Comparison of ENCODE assay signal across 8 cellular contexts in the genomic region with DNA sequence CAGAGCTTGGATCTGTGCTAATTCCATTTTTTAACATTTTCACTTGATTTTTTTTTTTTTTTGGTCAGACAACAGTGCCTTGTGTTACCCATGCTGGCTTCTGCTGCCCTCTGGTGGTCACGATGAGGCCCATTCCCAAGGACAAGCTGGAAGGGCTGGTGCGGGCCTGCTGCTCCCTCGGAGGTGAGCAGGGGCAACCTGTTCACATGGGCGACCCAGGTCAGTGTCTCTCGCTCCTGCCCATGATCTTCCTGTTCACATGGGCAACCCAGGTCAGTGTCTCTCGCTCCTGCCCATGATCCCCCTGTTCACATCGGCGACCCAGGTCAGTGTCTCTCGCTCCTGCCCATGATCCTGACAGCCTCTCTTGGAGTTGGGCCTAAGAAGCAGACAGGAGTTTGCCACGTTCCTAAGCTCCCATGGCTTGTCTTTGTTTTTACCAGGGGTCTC. TPM values are rescaled to one million over a fixed set of nuclear protein-coding genes. Genes with fewer than 3 reads are reported as not detected.
DNase-seq lines count a peak whose midpoint lies in the region; ATAC-seq and TF ChIP-seq lines count a peak whose summit lies in the region.

No MANE protein-coding gene starts in this region.

- no peak overlapping the region for H3K27ac ChIP-seq in left lung

- peak; percentile 83 for ATAC-seq in left lung
- ATAC-seq in GM19324 (IDR thresholded peaks at IDR 0.05; ENCODE audit: low FRiP score, unreplicated experiment): no peak

- no peaks in the 10 kb centered on the region for H3K9me3 ChIP-seq in left lung

- POLR2A ChIA-PET in activated CD4-positive, alpha-beta T cell treated with anti-CD3 and anti-CD28 coated beads, Interleukin-2, amount 10 ng/mL, durations not matched to agents 7 days and 5 days (lab: Charles Lee): no interaction called here

- peaks cover 51% of the 10 kb centered on the region for H3K36me3 Mint-ChIP-seq in activated CD4-positive, alpha-beta T cell treated with anti-CD3 and anti-CD28 coated beads, Interleukin-2, amount 10 ng/mL, durations not matched to agents 7 days and 5 days (ENCODE audit: low read depth)

- no peak overlapping the region for H3K4me3 Mint-ChIP-seq in activated CD4-positive, alpha-beta T cell treated with anti-CD3 and anti-CD28 coated beads, Interleukin-2, amount 10 ng/mL, durations not matched to agents 7 days and 5 days

- H3K4me3 ChIP-seq in choroid plexus epithelial cell (ENCODE audit: low read depth, low read length) (no peak overlapping the region), left lung (no peak overlapping the region)

- peak; percentile 91 for TF ChIP-seq CTCF in choroid plexus epithelial cell (conservative IDR thresholded peaks at IDR 0.05; ENCODE audit: low read depth, low read length)
- TF ChIP-seq CTCF in left lung (IDR thresholded peaks at IDR 0.05): peak; percentile 60 to 91

- peaks cover 0 to 76% of the 10 kb centered on the region in 2 donors for H3K36me3 ChIP-seq in left lung

- H3K27me3 Mint-ChIP-seq in activated CD4-positive, alpha-beta T cell treated with anti-CD3 and anti-CD28 coated beads, Interleukin-2, amount 10 ng/mL, durations not matched to agents 7 days and 5 days: no peaks in the 10 kb centered on the region

- H3K27me3 ChIP-seq in left lung: no peaks in the 10 kb centered on the region

- peaks cover 10% of the 10 kb centered on the region in 2 donors for H3K4me1 ChIP-seq in left lung

- DNase-seq in AG08396 (ENCODE audit: low spot score): peak; percentile 78
- DNase-seq in GM19240 (ENCODE audit: insufficient read length, low spot score): peak; percentile 62
- peak; percentile 39 for DNase-seq in NCI-H2196 (lab: John Stamatoyannopoulos, UW; ENCODE audit: unreplicated experiment)
- peak; percentile 86 for DNase-seq in activated CD4-positive, alpha-beta T cell treated with anti-CD3 and anti-CD28 coated beads, Interleukin-2, amount 10 ng/mL, durations not matched to agents 7 days and 5 days
- DNase-seq in choroid plexus epithelial cell (ENCODE audit: low read depth): peak; percentile 89
- peak; percentile 80 to 90 for DNase-seq in left lung
- peak; percentile 82 for DNase-seq in stimulated activated CD4-positive, alpha-beta T cell treated with anti-CD3 and anti-CD28 coated beads, Interleukin-4, amount 100 ng/mL, for 1 hour

- peak overlapping the region; percentile 63 for H3K27ac Mint-ChIP-seq in activated CD4-positive, alpha-beta T cell treated with anti-CD3 and anti-CD28 coated beads, Interleukin-2, amount 10 ng/mL, durations not matched to agents 7 days and 5 days

- H3K4me1 Mint-ChIP-seq in activated CD4-positive, alpha-beta T cell treated with anti-CD3 and anti-CD28 coated beads, Interleukin-2, amount 10 ng/mL, durations not matched to agents 7 days and 5 days: peaks cover 24% of the 10 kb centered on the region

- intact Hi-C loops in left lung (cut with DNase I): loop anchor here in 1 of 2 donors (5.0 kb wide), 1 partner anchor 271 kb away; no protein-coding TSS in a partner anchor

- CTCF ChIA-PET in activated CD4-positive, alpha-beta T cell treated with anti-CD3 and anti-CD28 coated beads, Interleukin-2, amount 10 ng/mL, durations not matched to agents 7 days and 5 days (lab: Charles Lee): interaction anchor here (0.6 to 6.2 kb wide), 46 partner anchors 11 to 746 kb away, joined by 3 to 101 read pairs (median 4); a partner anchor contains a TSS

- H3K9me3 Mint-ChIP-seq in activated CD4-positive, alpha-beta T cell treated with anti-CD3 and anti-CD28 coated beads, Interleukin-2, amount 10 ng/mL, durations not matched to agents 7 days and 5 days: no peaks in the 10 kb centered on the region

RNA-seq across cellular contexts. Expression of a gene that starts 59.4 kb away (rescaled TPM):
- 100 to 1,000 TPM; 109 to 110 TPM for total RNA-seq in activated CD4-positive, alpha-beta T cell treated with anti-CD3 and anti-CD28 coated beads, Interleukin-2, amount 10 ng/mL, durations not matched to agents 7 days and 5 days
- 10 to 100 TPM; 74.9 to 77.0 TPM for total RNA-seq in left lung

Comparison
In these comparisons a context has a peak if more than half of its experiments do, and no peak if none do; other contexts are left out.
1. DNase-seq: peak in every context shown above with its lines; median percentile 89 in choroid plexus epithelial cell; 86 in activated CD4-positive, alpha-beta T cell treated with anti-CD3 and anti-CD28 coated beads, Interleukin-2, amount 10 ng/mL, durations not matched to agents 7 days and 5 days; 85 in left lung; 82 in stimulated activated CD4-positive, alpha-beta T cell treated with anti-CD3 and anti-CD28 coated beads, Interleukin-4, amount 100 ng/mL, for 1 hour; 78 in AG08396; 62 in GM19240; 39 in NCI-H2196.